ENCODE assay signal across 12 cellular contexts in genomic region chr14:55180434-55180833, GRCh38.
DNase-seq lines count a peak whose midpoint lies in the region; ATAC-seq lines count a peak whose summit lies in the region.
"Had no signal": no experiment of that assay in that cellular context is flagged by ENCODE, and none has a peak within 500 bp of the region (broad histone marks: within the 10 kb centered on the region; RNA-seq: fewer than 3 reads in every experiment).

No MANE protein-coding gene starts in this region.

- no peak overlapping the region for H3K4me3 Mint-ChIP-seq in activated naive CD8-positive, alpha-beta T cell treated with anti-CD3 and anti-CD28 coated beads, Interleukin-2, amount 50 U/mL, for 24 hours
- H3K4me3 Mint-ChIP-seq: activated naive CD4-positive, alpha-beta T cell treated with anti-CD3 and anti-CD28 coated beads, Interleukin-2, amount 50 U/mL, for 24 hours had no signal

- peaks cover 4% of the 10 kb centered on the region for H3K4me1 Mint-ChIP-seq in activated naive CD8-positive, alpha-beta T cell treated with anti-CD3 and anti-CD28 coated beads, Interleukin-2, amount 50 U/mL, for 24 hours
- H3K4me1 Mint-ChIP-seq: activated naive CD4-positive, alpha-beta T cell treated with anti-CD3 and anti-CD28 coated beads, Interleukin-2, amount 50 U/mL, for 24 hours had no signal

- H3K4me3 ChIP-seq in skeletal muscle cell (ENCODE audit: low read depth, low read length) (no peak overlapping the region), HAP-1 (no peak overlapping the region)
- H3K4me3 ChIP-seq: esophagus muscularis mucosa, vagina had no signal

- peaks cover 83% of the 10 kb centered on the region for H3K36me3 ChIP-seq in HAP-1 (replicated peaks)
- H3K36me3 ChIP-seq: esophagus muscularis mucosa, vagina had no signal

- in situ Hi-C loops in HAP-1 (cut with MboI; ENCODE audit: low sequenced_read_pairs), result no loop called here

- H3K4me1 ChIP-seq in HAP-1, result no peaks in the 10 kb centered on the region
- H3K4me1 ChIP-seq: vagina had no signal

- DNase-seq in skeletal muscle cell (ENCODE audit: low read depth) (peak; percentile 3), 8988T (no peak), retina (no peak), HAP-1 (ENCODE audit: low spot score in 2 of 2) (no peak)
- DNase-seq in activated naive CD8-positive, alpha-beta T cell treated with anti-CD3 and anti-CD28 coated beads, Interleukin-2, amount 50 U/mL, for 24 hours, result no peak
- DNase-seq: NCI-H748 treated with DMSO at 0.1 percent for 48 hours had no signal

- H3K9me3 ChIP-seq in HAP-1, result no peaks in the 10 kb centered on the region
- H3K9me3 ChIP-seq: esophagus muscularis mucosa, vagina had no signal

- H3K36me3 Mint-ChIP-seq in activated naive CD8-positive, alpha-beta T cell treated with anti-CD3 and anti-CD28 coated beads, Interleukin-2, amount 50 U/mL, for 24 hours (ENCODE audit: low read depth), result peaks cover 36% of the 10 kb centered on the region
- H3K36me3 Mint-ChIP-seq: activated naive CD4-positive, alpha-beta T cell treated with anti-CD3 and anti-CD28 coated beads, Interleukin-2, amount 50 U/mL, for 24 hours had no signal

- ATAC-seq in GM18858 (IDR thresholded peaks at IDR 0.05; ENCODE audit: unreplicated experiment), result peak; percentile 93
- peak; percentile 68 for ATAC-seq in GM21717 (IDR thresholded peaks at IDR 0.05; ENCODE audit: unreplicated experiment)
- peak; percentile 76 for ATAC-seq in HG03565 (IDR thresholded peaks at IDR 0.05; ENCODE audit: unreplicated experiment)
- no peak for ATAC-seq in activated naive CD8-positive, alpha-beta T cell treated with anti-CD3 and anti-CD28 coated beads, Interleukin-2, amount 50 U/mL, for 24 hours

- H3K27ac Mint-ChIP-seq in activated naive CD8-positive, alpha-beta T cell treated with anti-CD3 and anti-CD28 coated beads, Interleukin-2, amount 50 U/mL, for 24 hours, result no peak overlapping the region
- H3K27ac Mint-ChIP-seq: activated naive CD4-positive, alpha-beta T cell treated with anti-CD3 and anti-CD28 coated beads, Interleukin-2, amount 50 U/mL, for 24 hours had no signal

- H3K27me3 Mint-ChIP-seq in activated naive CD8-positive, alpha-beta T cell treated with anti-CD3 and anti-CD28 coated beads, Interleukin-2, amount 50 U/mL, for 24 hours, result no peaks in the 10 kb centered on the region
- H3K27me3 Mint-ChIP-seq: activated naive CD4-positive, alpha-beta T cell treated with anti-CD3 and anti-CD28 coated beads, Interleukin-2, amount 50 U/mL, for 24 hours had no signal

- H3K27me3 ChIP-seq in HAP-1 (ENCODE audit: low read depth), result no peaks in the 10 kb centered on the region
- H3K27me3 ChIP-seq: esophagus muscularis mucosa, vagina had no signal

- no peaks in the 10 kb centered on the region for H3K9me3 Mint-ChIP-seq in activated naive CD8-positive, alpha-beta T cell treated with anti-CD3 and anti-CD28 coated beads, Interleukin-2, amount 50 U/mL, for 24 hours
- H3K9me3 Mint-ChIP-seq: activated naive CD4-positive, alpha-beta T cell treated with anti-CD3 and anti-CD28 coated beads, Interleukin-2, amount 50 U/mL, for 24 hours had no signal
